8 cellular contexts compared by ENCODE assay signal in genomic region chr21:41678944-41679343, GRCh38.
DNase-seq lines count a peak whose midpoint lies in the region; ATAC-seq, FAIRE-seq and TF ChIP-seq lines count a peak whose summit lies in the region.

No MANE protein-coding gene starts in this region.

- no peak for FAIRE-seq in urothelium cell line (lab: Jason Lieb, UNC)

- no peak for ATAC-seq in stimulated activated naive B cell treated with anti-CD40 and anti-IgM and Interleukin-4, amounts not matched to agents 10 μg/mL and 1 μg/mL and 100 μg/mL, for 72 hours (replicated peaks)
- no peak for ATAC-seq in HG02938 (IDR thresholded peaks at IDR 0.05; ENCODE audit: unreplicated experiment)

- peak overlapping the region; percentile 87 to 93 (median 91) for H3K27ac Mint-ChIP-seq in CD14-positive monocyte
- no peak overlapping the region for H3K27ac Mint-ChIP-seq in stimulated activated naive B cell treated with anti-CD40 and anti-IgM and Interleukin-4, amounts not matched to agents 10 μg/mL and 1 μg/mL and 100 μg/mL, for 72 hours

- H3K27me3 Mint-ChIP-seq in CD14-positive monocyte (ENCODE audit: low read depth in 3 of 3) = peaks cover 3 to 10% (median 7%) of the 10 kb centered on the region in 3 donors
- peaks cover 16 to 46% of the 10 kb centered on the region in 2 donors for H3K27me3 Mint-ChIP-seq in stimulated activated naive B cell treated with anti-CD40 and anti-IgM and Interleukin-4, amounts not matched to agents 10 μg/mL and 1 μg/mL and 100 μg/mL, for 72 hours

- peak overlapping the region in 1 of 2 donors; percentile 74 for H3K4me3 Mint-ChIP-seq in CD14-positive monocyte
- no peak overlapping the region for H3K4me3 Mint-ChIP-seq in stimulated activated naive B cell treated with anti-CD40 and anti-IgM and Interleukin-4, amounts not matched to agents 10 μg/mL and 1 μg/mL and 100 μg/mL, for 72 hours

- no peaks in the 10 kb centered on the region for H3K36me3 Mint-ChIP-seq in CD14-positive monocyte
- no peaks in the 10 kb centered on the region for H3K36me3 Mint-ChIP-seq in stimulated activated naive B cell treated with anti-CD40 and anti-IgM and Interleukin-4, amounts not matched to agents 10 μg/mL and 1 μg/mL and 100 μg/mL, for 72 hours

- peak; percentile 99 for DNase-seq in CD14-positive monocyte (ENCODE audit: low spot score)
- peak; percentile 87 for DNase-seq in SHP77 treated with DMSO at 0.1 percent for 48 hours (lab: John Stamatoyannopoulos, UW)
- DNase-seq in erythroblast (lab: John Stamatoyannopoulos, UW) = peak; percentile 66 to 79
- DNase-seq in mesenteric fat pad (ENCODE audit: low spot score) = peak; percentile 93
- DNase-seq in urothelium cell line (ENCODE audit: low spot score) = peak; percentile 77
- no peak for DNase-seq in stimulated activated naive B cell treated with anti-CD40 and anti-IgM and Interleukin-4, amounts not matched to agents 10 μg/mL and 1 μg/mL and 100 μg/mL, for 72 hours

- TF ChIP-seq RAD21 in Ishikawa (IDR thresholded peaks at IDR 0.05; ENCODE audit: low read depth) = 0 out of 2 replicates have a peak, but pooled peaks have one; percentile 1

- TF ChIP-seq POLR2A in erythroblast (IDR thresholded peaks at IDR 0.05; ENCODE audit: low read length) = no peak

- peaks cover 0 to 4% (median 0%) of the 10 kb centered on the region in 7 donors for H3K9me3 Mint-ChIP-seq in CD14-positive monocyte
- H3K9me3 Mint-ChIP-seq in stimulated activated naive B cell treated with anti-CD40 and anti-IgM and Interleukin-4, amounts not matched to agents 10 μg/mL and 1 μg/mL and 100 μg/mL, for 72 hours = no peaks in the 10 kb centered on the region

- peak; percentile 11; the same call in 1 of the 2 replicates for TF ChIP-seq EP300 in Ishikawa (IDR thresholded peaks at IDR 0.05; ENCODE audit: borderline replicate concordance)

- intact Hi-C loops in CD14-positive monocyte (cut with micrococcal nuclease) = loop anchor here (5.0 to 10.0 kb wide), 2 partner anchors 83 to 86 kb away; partner anchors contain the start of gene RIPK4 (in 1 of the 2)

- H3K4me1 Mint-ChIP-seq in CD14-positive monocyte = peaks cover 34% of the 10 kb centered on the region
- H3K4me1 Mint-ChIP-seq in stimulated activated naive B cell treated with anti-CD40 and anti-IgM and Interleukin-4, amounts not matched to agents 10 μg/mL and 1 μg/mL and 100 μg/mL, for 72 hours = no peaks in the 10 kb centered on the region

- TF ChIP-seq CTCF in CD14-positive monocyte (IDR thresholded peaks at IDR 0.05) = no peak

TF ChIP-seq in Ishikawa, 13 proteins besides CTCF, POLR2A, EP300 and RAD21:
- peak; percentile 45 for TF ChIP-seq CEBPB (IDR thresholded peaks at IDR 0.05)
- peak; percentile 72 for TF ChIP-seq USF1 (IDR thresholded peaks at IDR 0.05)
- TF ChIP-seq EGR1 (IDR thresholded peaks at IDR 0.05) = no peak
- TF ChIP-seq YY1 (IDR thresholded peaks at IDR 0.05; ENCODE audit: low read depth) = 0 out of 2 replicates have a peak, but pooled peaks have one; percentile 32
- TF ChIP-seq MAX (IDR thresholded peaks at IDR 0.05) = peak; percentile 58; the same call in 1 of the 2 replicates
- TF ChIP-seq TEAD4 (IDR thresholded peaks at IDR 0.05) = peak; percentile 83
